24 cellular contexts compared by ENCODE assay signal in genomic region chr10:132018446-132018845, GRCh38. TPM values are rescaled to one million over a fixed set of nuclear protein-coding genes. Genes with fewer than 3 reads are reported as not detected.
"Had no signal": no experiment of that assay in that cellular context is flagged by ENCODE, and none has a peak within 500 bp of the region (broad histone marks: within the 10 kb centered on the region; RNA-seq: fewer than 3 reads in every experiment).

No MANE protein-coding gene starts in this region.

- ATAC-seq: effector memory CD8-positive, alpha-beta T cell; esophagus mucosa; foreskin keratinocyte; gastrocnemius medialis; gastroesophageal sphincter; heart left ventricle had no signal

- H3K36me3 ChIP-seq: colonic mucosa, esophagus muscularis mucosa, esophagus squamous epithelium, gastrocnemius medialis, gastroesophageal sphincter, heart left ventricle had no signal

- H3K4me3 ChIP-seq: colonic mucosa, coronary artery, dorsolateral prefrontal cortex, esophagus muscularis mucosa, esophagus squamous epithelium, gastrocnemius medialis, gastroesophageal sphincter, heart left ventricle had no signal

- DNase-seq: colonic mucosa; cortex of kidney; dermis blood vessel endothelial cell; effector CD4-positive, alpha-beta T cell; effector CD8-positive, alpha-beta T cell; effector memory CD4-positive, alpha-beta T cell; effector memory CD8-positive, alpha-beta T cell; endodermal cell; erythroblast; esophagus squamous epithelium; foreskin fibroblast; foreskin keratinocyte; foreskin melanocyte; gastrocnemius medialis; glutamatergic neuron; head of caudate nucleus; heart left ventricle had no signal

- H3K27me3 ChIP-seq: colonic mucosa, dorsolateral prefrontal cortex, foreskin keratinocyte had no signal

- H3K27ac ChIP-seq: colonic mucosa, coronary artery, dorsolateral prefrontal cortex, epithelial cell of prostate, esophagus muscularis mucosa, esophagus squamous epithelium, foreskin keratinocyte, gastrocnemius medialis, gastroesophageal sphincter, heart left ventricle had no signal

- H3K4me1 ChIP-seq: colonic mucosa had no signal

- H3K9me3 ChIP-seq: colonic mucosa, esophagus muscularis mucosa, esophagus squamous epithelium, gastrocnemius medialis, gastroesophageal sphincter, heart left ventricle had no signal

RNA-seq across cellular contexts. Expression of gene JAKMIP3, which starts 47.3 kb away (rescaled TPM):
- total RNA-seq: dermis blood vessel endothelial cell, endothelial cell of umbilical vein had no signal
- polyA plus RNA-seq: foreskin keratinocyte had no signal
